27 cellular contexts compared by ENCODE assay signal in genomic region chr16:54512461-54512860, GRCh38.
"Had no signal": no experiment of that assay in that cellular context is flagged by ENCODE, and none has a peak within 500 bp of the region (broad histone marks: within the 10 kb centered on the region; RNA-seq: fewer than 3 reads in every experiment).

No MANE protein-coding gene starts in this region.

- ATAC-seq: left colon; left lung; lower lobe of right lung; naive thymus-derived CD8-positive, alpha-beta T cell; psoas muscle; right lobe of liver; stimulated activated naive B cell treated with anti-CD40 and anti-IgM and Interleukin-4, amounts not matched to agents 10 μg/mL and 1 μg/mL and 100 μg/mL, for 72 hours; stimulated activated naive CD8-positive, alpha-beta T cell treated with anti-CD3 and anti-CD28 coated beads, Interleukin-15, Interleukin-2, amounts not matched to agents 100 U/mL and 50 U/mL, for 24 hours had no signal

- H3K27me3 ChIP-seq: left lung, right atrium auricular region, right lobe of liver, testis, thyroid gland, upper lobe of left lung, vagina had no signal

- H3K4me3 ChIP-seq: left lung, lower lobe of right lung, psoas muscle, right atrium auricular region, right lobe of liver, smooth muscle cell, stomach, testis, thyroid gland, transverse colon, upper lobe of left lung, vagina had no signal

- H3K36me3 Mint-ChIP-seq: immature natural killer cell; naive thymus-derived CD8-positive, alpha-beta T cell; stimulated activated naive B cell treated with anti-CD40 and anti-IgM and Interleukin-4, amounts not matched to agents 10 μg/mL and 1 μg/mL and 100 μg/mL, for 72 hours had no signal

- H3K4me1 Mint-ChIP-seq: immature natural killer cell; naive thymus-derived CD8-positive, alpha-beta T cell; stimulated activated naive B cell treated with anti-CD40 and anti-IgM and Interleukin-4, amounts not matched to agents 10 μg/mL and 1 μg/mL and 100 μg/mL, for 72 hours had no signal

- H3K9me3 Mint-ChIP-seq: nephron had no signal

- H3K27ac ChIP-seq: left lung, lower lobe of right lung, neutrophil, parathyroid adenoma, psoas muscle, right atrium auricular region, right lobe of liver, stomach, testis, thyroid gland, transverse colon, upper lobe of left lung, vagina had no signal

- H3K4me2 ChIP-seq: smooth muscle cell had no signal

- H3K4me1 ChIP-seq: left lung, lower lobe of right lung, psoas muscle, right atrium auricular region, testis, thyroid gland, transverse colon, upper lobe of left lung, vagina had no signal

- H3K4me3 Mint-ChIP-seq: immature natural killer cell; naive thymus-derived CD8-positive, alpha-beta T cell; nephron; stimulated activated naive B cell treated with anti-CD40 and anti-IgM and Interleukin-4, amounts not matched to agents 10 μg/mL and 1 μg/mL and 100 μg/mL, for 72 hours had no signal

- H3K79me2 ChIP-seq: parathyroid adenoma had no signal

- DNase-seq: hypothalamus; immature natural killer cell; kidney; left colon; left lung; lower lobe of right lung; mammary epithelial cell; mesenchymal stem cell; naive thymus-derived CD8-positive, alpha-beta T cell; occipital lobe; psoas muscle; right lobe of liver; stimulated activated CD4-positive, alpha-beta T cell treated with anti-CD3 and anti-CD28 coated beads, Interleukin-1b, Interleukin-23, amount 100 ng/mL, for 48 hours; stimulated activated CD4-positive, alpha-beta T cell treated with anti-CD3 and anti-CD28 coated beads, Interleukin-4, amount 100 ng/mL, for 1 hour; stimulated activated naive B cell treated with anti-CD40 and anti-IgM and Interleukin-4, amounts not matched to agents 10 μg/mL and 1 μg/mL and 100 μg/mL, for 72 hours; stimulated activated naive CD8-positive, alpha-beta T cell treated with anti-CD3 and anti-CD28 coated beads, Interleukin-15, Interleukin-2, amounts not matched to agents 100 U/mL and 50 U/mL, for 24 hours; stomach; testis; thyroid gland; transverse colon had no signal

- H3K9me3 ChIP-seq: left lung, lower lobe of right lung, neutrophil, psoas muscle, right atrium auricular region, right lobe of liver, stomach, testis, thyroid gland, transverse colon, upper lobe of left lung, vagina had no signal

- H3K27ac Mint-ChIP-seq: immature natural killer cell; naive thymus-derived CD8-positive, alpha-beta T cell; nephron; stimulated activated naive B cell treated with anti-CD40 and anti-IgM and Interleukin-4, amounts not matched to agents 10 μg/mL and 1 μg/mL and 100 μg/mL, for 72 hours had no signal

- H3K36me3 ChIP-seq: left lung, lower lobe of right lung, neutrophil, right atrium auricular region, right lobe of liver, stomach, thyroid gland, transverse colon, upper lobe of left lung, vagina had no signal
